Comparison of ENCODE assay signal across 20 cellular contexts in genomic region chr14:104747876-104748275, GRCh38. TPM values are rescaled to one million over a fixed set of nuclear protein-coding genes. Genes with fewer than 3 reads are reported as not detected.
DNase-seq lines count a peak whose midpoint lies in the region; ATAC-seq and TF ChIP-seq lines count a peak whose summit lies in the region.
"Had no signal": no experiment of that assay in that cellular context is flagged by ENCODE, and none has a peak within 500 bp of the region (broad histone marks: within the 10 kb centered on the region; RNA-seq: fewer than 3 reads in every experiment).

No MANE protein-coding gene starts in this region.

- no peak overlapping the region for H3K4ac ChIP-seq in trophoblast cell (ENCODE audit: low read depth, low read length)

- H3K27ac ChIP-seq in left ventricle myocardium inferior (replicated peaks) (peak overlapping the region; percentile 7), right cardiac atrium (ENCODE audit: low read length) (no peak overlapping the region), trophoblast cell (ENCODE audit: low read depth, low read length) (peak overlapping the region; percentile 35), urinary bladder (ENCODE audit: low read depth) (peak overlapping the region; percentile 84)

- H3K79me1 ChIP-seq in trophoblast cell (ENCODE audit: low read length), result peaks cover 3% of the 10 kb centered on the region

- no peak overlapping the region for H2BK5ac ChIP-seq in trophoblast cell (ENCODE audit: low read depth, low read length, poor library complexity)

- no peak overlapping the region for H3K9ac ChIP-seq in trophoblast cell (ENCODE audit: low read length)

- no peak overlapping the region for H4K12ac ChIP-seq in trophoblast cell (ENCODE audit: low read depth, low read length)

- no peak overlapping the region for H2AK5ac ChIP-seq in trophoblast cell (ENCODE audit: low read length)

- no peak overlapping the region for H2AFZ ChIP-seq in trophoblast cell (ENCODE audit: insufficient read depth, low read length, poor library complexity)

- H3K9me3 ChIP-seq in left ventricle myocardium inferior (replicated peaks), result no peaks in the 10 kb centered on the region
- H3K9me3 ChIP-seq in right cardiac atrium (ENCODE audit: control insufficient read depth, low read length), result no peaks in the 10 kb centered on the region
- H3K9me3 ChIP-seq in trophoblast cell (ENCODE audit: insufficient read depth, low read depth, low read length), result peaks cover 18% of the 10 kb centered on the region

- no peak for TF ChIP-seq CTCF in left ventricle myocardium inferior (IDR thresholded peaks at IDR 0.05; ENCODE audit: borderline replicate concordance)

- ATAC-seq in left cardiac atrium (no peak), right cardiac atrium (no peak), HG03460 (IDR thresholded peaks at IDR 0.05; ENCODE audit: unreplicated experiment) (no peak)
- ATAC-seq: K562 had no signal

- H3K36me3 ChIP-seq in left ventricle myocardium inferior (peaks cover 33% of the 10 kb centered on the region), trophoblast cell (ENCODE audit: control insufficient read depth in 1 of 2, insufficient read depth in 2 of 2, low read length in 2 of 2) (no peaks in the 10 kb centered on the region), urinary bladder (ENCODE audit: insufficient read depth) (no peaks in the 10 kb centered on the region)

- no peak overlapping the region for H3K14ac ChIP-seq in trophoblast cell (ENCODE audit: low read length)

- H2BK12ac ChIP-seq in trophoblast cell (ENCODE audit: low read length), result no peak overlapping the region

- no peak overlapping the region for H3K4me3 ChIP-seq in left ventricle myocardium inferior
- no peak overlapping the region for H3K4me3 ChIP-seq in right cardiac atrium (ENCODE audit: low read length)
- no peak overlapping the region for H3K4me3 ChIP-seq in trophoblast cell (ENCODE audit: low read depth, low read length)
- no peak overlapping the region for H3K4me3 ChIP-seq in urinary bladder (ENCODE audit: low read depth, low read length)
- H3K4me3 ChIP-seq: K562, skin epidermis had no signal

- no peak overlapping the region for H4K91ac ChIP-seq in trophoblast cell (ENCODE audit: low read depth, low read length)

- H3K27me3 ChIP-seq in left ventricle myocardium inferior (ENCODE audit: low read depth) (no peaks in the 10 kb centered on the region), right cardiac atrium (ENCODE audit: control insufficient read depth, insufficient read depth) (no peaks in the 10 kb centered on the region), trophoblast cell (ENCODE audit: insufficient read depth, low read length) (no peaks in the 10 kb centered on the region)

- WGBS in right cardiac atrium, result 80% methylated on average over 9 of the region's 9 CpGs
- WGBS in trophoblast cell (ENCODE audit: extremely low coverage, insufficient coverage, insufficient read length), result no CpG with 5 or more reads among the region's 9 CpGs
- 61% methylated on average over 9 of the region's 9 CpGs for WGBS in urinary bladder

- H3K18ac ChIP-seq in trophoblast cell (ENCODE audit: low read length), result no peak overlapping the region

- H3K79me2 ChIP-seq in trophoblast cell (ENCODE audit: control insufficient read depth, insufficient read depth, low read length, poor library complexity), result no peaks in the 10 kb centered on the region

- H2BK120ac ChIP-seq in trophoblast cell (ENCODE audit: insufficient read depth, low read length, poor library complexity), result no peak overlapping the region

- intact Hi-C loops in left ventricle myocardium inferior (cut with micrococcal nuclease), result no loop called here
- intact Hi-C loops in left cardiac atrium (cut with DNase I), result no loop called here
- intact Hi-C loops in right cardiac atrium (cut with DNase I), result no loop called here

- DNase-seq in left ventricle myocardium inferior (no peak), left cardiac atrium (no peak), right cardiac atrium (peak; percentile 4 to 32 (median 28)), trophoblast cell (peak; percentile 41 to 50), amygdala (lab: John Stamatoyannopoulos, UW) (no peak)
- DNase-seq in stimulated activated CD4-positive, alpha-beta T cell treated with anti-CD3 and anti-CD28 coated beads, Interleukin-4, amount 100 ng/mL, for 4 hours, result no peak
- DNase-seq: activated CD4-positive, alpha-beta T cell treated with anti-CD3 and anti-CD28 coated beads for 1 hour; activated effector memory CD4-positive, alpha-beta T cell treated with Interleukin-2 at 50 U/mL for 16 hours; DMS 273 treated with DMSO at 0.1 percent for 48 hours; HFFc6; MV-4-11; NCI-H2107; nucleus accumbens; OCI-M1; stimulated activated CD8-positive, alpha-beta memory T cell treated with anti-CD3 and anti-CD28 coated beads, Interleukin-4, amount 100 ng/mL, for 48 hours; T-helper 9 cell had no signal

- H4K8ac ChIP-seq in trophoblast cell (ENCODE audit: low read depth, low read length), result no peak overlapping the region

- H3K4me1 ChIP-seq in left ventricle myocardium inferior, result peaks cover 22% of the 10 kb centered on the region
- peaks cover 2% of the 10 kb centered on the region for H3K4me1 ChIP-seq in right cardiac atrium (ENCODE audit: control insufficient read depth, insufficient read depth, low read length)
- H3K4me1 ChIP-seq in trophoblast cell (ENCODE audit: control insufficient read depth in 1 of 2, insufficient read depth in 2 of 2, low read length in 2 of 2), result peaks cover 10 to 15% of the 10 kb centered on the region in 2 experiments
- peaks cover 6% of the 10 kb centered on the region for H3K4me1 ChIP-seq in urinary bladder (ENCODE audit: insufficient read depth)

- H3K23ac ChIP-seq in trophoblast cell (ENCODE audit: low read length), result no peak overlapping the region

- H3K4me2 ChIP-seq in trophoblast cell (ENCODE audit: low read length), result no peak overlapping the region

RNA-seq across cellular contexts. Expression of gene SIVA1, which starts 5.1 kb away (rescaled TPM):
- total RNA-seq in left ventricle myocardium inferior, result 55.6 TPM
- 10 to 100 TPM; 67.6 to 68.7 TPM for total RNA-seq in left cardiac atrium
- total RNA-seq in right cardiac atrium, result 10 to 100 TPM; 74.6 to 88.5 (median 85.1) TPM
- polyA plus RNA-seq in right cardiac atrium, result 201 TPM
- polyA plus RNA-seq in trophoblast cell (2013), result 88.0 and 93.0 TPM in 2 replicates
- 39.9 TPM for total RNA-seq in urinary bladder
- 280 TPM for polyA plus RNA-seq in urinary bladder

RNA-seq across cellular contexts. Expression of gene ADSS1, which starts 23.8 kb away (rescaled TPM):
- total RNA-seq in left ventricle myocardium inferior, result 218 TPM
- 100 to 1,000 TPM in 1 of 2 donors, 10 to 100 TPM in 1; 86.2 to 102 TPM for total RNA-seq in left cardiac atrium
- 100 to 1,000 TPM; 156 to 212 (median 188) TPM for total RNA-seq in right cardiac atrium
- polyA plus RNA-seq in right cardiac atrium, result 217 TPM
- polyA plus RNA-seq in trophoblast cell (2013), result 2.9 and 3.4 TPM in 2 replicates
- 5.4 TPM for total RNA-seq in urinary bladder
- polyA plus RNA-seq in urinary bladder, result 8.4 TPM

RNA-seq across cellular contexts. Expression of gene AKT1, which starts 47.7 kb away (rescaled TPM):
- total RNA-seq in left ventricle myocardium inferior (144 TPM), left cardiac atrium (100 to 1,000 TPM; 113 to 127 TPM), right cardiac atrium (100 to 1,000 TPM; 120 to 154 (median 126) TPM), urinary bladder (70.3 TPM)
- polyA plus RNA-seq in right cardiac atrium (101 TPM), urinary bladder (162 TPM)
- 175 TPM in 2 replicates for polyA plus RNA-seq in trophoblast cell (2013)

RNA-seq across cellular contexts. Expression of gene ZBTB42, which starts 53.0 kb away (rescaled TPM):
- total RNA-seq in left ventricle myocardium inferior (5.7 TPM), left cardiac atrium (1 to 10 TPM; 5.2 to 8.1 TPM), right cardiac atrium (1 to 10 TPM; 6.0 to 7.7 (median 6.6) TPM), urinary bladder (3.5 TPM)
- polyA plus RNA-seq in right cardiac atrium (5.3 TPM), urinary bladder (6.3 TPM)
- polyA plus RNA-seq in trophoblast cell (2013), result 4.6 and 4.7 TPM in 2 replicates

RNA-seq across cellular contexts. Expression of gene INF2, which starts 58.5 kb away (rescaled TPM):
- 28.5 TPM for total RNA-seq in left ventricle myocardium inferior
- 10 to 100 TPM; 44.4 to 44.7 TPM for total RNA-seq in left cardiac atrium
- 10 to 100 TPM; 36.2 to 46.4 (median 42.3) TPM for total RNA-seq in right cardiac atrium
- polyA plus RNA-seq in right cardiac atrium, result 36.6 TPM
- polyA plus RNA-seq in trophoblast cell (2013), result 87.6 and 90.6 TPM in 2 replicates
- total RNA-seq in urinary bladder, result 20.6 TPM
- 54.2 TPM for polyA plus RNA-seq in urinary bladder

Comparison
In these comparisons a context has a peak if more than half of its experiments do, and no peak if none do; other contexts are left out.
1. DNase-seq: peak in right cardiac atrium (3 of 3) and trophoblast cell (2 of 2); none in left ventricle myocardium inferior (single experiment), left cardiac atrium (single experiment), stimulated activated CD4-positive, alpha-beta T cell treated with anti-CD3 and anti-CD28 coated beads, Interleukin-4, amount 100 ng/mL, for 4 hours (0 of 2) and amygdala (0 of 56).
2. RNA of gene ADSS1, which starts 23.8 kb away (total RNA-seq): 218 TPM in left ventricle myocardium inferior (single experiment), 156 to 212 TPM in right cardiac atrium and 86.2 to 102 TPM in left cardiac atrium; 5.4 TPM in urinary bladder (single experiment); every median in the first group is over 10 times any median in the second.